ENCODE assay signal across 1 cellular context in the genomic region with DNA sequence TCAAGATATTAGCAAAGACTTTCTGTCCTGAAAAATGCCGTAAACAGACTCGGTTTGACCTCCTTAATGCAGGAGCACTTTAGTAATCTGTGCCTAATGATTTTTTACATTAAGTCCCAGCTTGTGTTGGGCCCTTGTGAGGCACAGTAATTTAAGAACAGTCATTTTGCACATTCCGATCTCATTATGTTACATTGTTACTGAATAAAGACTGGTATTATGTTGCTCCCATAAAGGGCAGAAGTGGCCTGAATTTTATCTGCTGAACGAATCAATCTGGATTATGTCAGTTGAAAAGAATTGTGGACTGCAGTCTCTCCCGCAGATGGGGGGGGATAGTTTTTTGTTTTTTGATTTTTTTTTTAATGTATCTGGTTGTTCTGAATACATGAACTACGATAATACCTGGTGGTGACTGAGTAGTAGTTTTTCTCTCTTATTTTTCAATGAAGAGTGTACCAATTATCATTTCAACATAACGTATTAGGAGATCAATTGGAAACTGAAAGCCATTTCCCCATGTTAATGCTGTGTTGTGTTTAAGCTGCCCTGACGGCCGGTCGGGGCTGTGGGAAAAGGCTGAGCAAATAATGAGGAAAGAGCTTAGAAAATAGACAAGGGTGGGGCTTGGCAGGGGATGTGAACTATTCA.
A peak's percentile ranks its signal among the peaks of the same experiment; 100 is the strongest.
TF ChIP-seq lines count a peak whose summit lies in the region.

No MANE protein-coding gene starts in this region.

TF ChIP-seq in HEK293, 187 proteins besides CTCF, POLR2A, EP300 and RAD21 (continued from another document and continues in another):
- no peak for TF ChIP-seq ZNF626 (tag by site-specific recombination; IDR thresholded peaks at IDR 0.05)
- peak; percentile 23; the same call in 1 of the 2 replicates for TF ChIP-seq ZBTB20 (tag by site-specific recombination; IDR thresholded peaks at IDR 0.05)
- TF ChIP-seq, protein P1, sequence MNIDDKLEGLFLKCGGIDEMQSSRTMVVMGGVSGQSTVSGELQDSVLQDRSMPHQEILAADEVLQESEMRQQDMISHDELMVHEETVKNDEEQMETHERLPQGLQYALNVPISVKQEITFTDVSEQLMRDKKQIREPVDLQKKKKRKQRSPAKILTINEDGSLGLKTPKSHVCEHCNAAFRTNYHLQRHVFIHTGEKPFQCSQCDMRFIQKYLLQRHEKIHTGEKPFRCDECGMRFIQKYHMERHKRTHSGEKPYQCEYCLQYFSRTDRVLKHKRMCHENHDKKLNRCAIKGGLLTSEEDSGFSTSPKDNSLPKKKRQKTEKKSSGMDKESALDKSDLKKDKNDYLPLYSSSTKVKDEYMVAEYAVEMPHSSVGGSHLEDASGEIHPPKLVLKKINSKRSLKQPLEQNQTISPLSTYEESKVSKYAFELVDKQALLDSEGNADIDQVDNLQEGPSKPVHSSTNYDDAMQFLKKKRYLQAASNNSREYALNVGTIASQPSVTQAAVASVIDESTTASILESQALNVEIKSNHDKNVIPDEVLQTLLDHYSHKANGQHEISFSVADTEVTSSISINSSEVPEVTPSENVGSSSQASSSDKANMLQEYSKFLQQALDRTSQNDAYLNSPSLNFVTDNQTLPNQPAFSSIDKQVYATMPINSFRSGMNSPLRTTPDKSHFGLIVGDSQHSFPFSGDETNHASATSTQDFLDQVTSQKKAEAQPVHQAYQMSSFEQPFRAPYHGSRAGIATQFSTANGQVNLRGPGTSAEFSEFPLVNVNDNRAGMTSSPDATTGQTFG (tag by site-specific recombination; IDR thresholded peaks at IDR 0.05; ENCODE audit: borderline replicate concordance) = no peak
- TF ChIP-seq ZNF433 (tag by site-specific recombination; IDR thresholded peaks at IDR 0.05; ENCODE audit: low read depth) = no peak
- TF ChIP-seq ZNF707 (tag by site-specific recombination; IDR thresholded peaks at IDR 0.05) = no peak
- TF ChIP-seq ZNF214 (tag by site-specific recombination; IDR thresholded peaks at IDR 0.05; ENCODE audit: borderline replicate concordance) = no peak
- TF ChIP-seq, protein P2, sequence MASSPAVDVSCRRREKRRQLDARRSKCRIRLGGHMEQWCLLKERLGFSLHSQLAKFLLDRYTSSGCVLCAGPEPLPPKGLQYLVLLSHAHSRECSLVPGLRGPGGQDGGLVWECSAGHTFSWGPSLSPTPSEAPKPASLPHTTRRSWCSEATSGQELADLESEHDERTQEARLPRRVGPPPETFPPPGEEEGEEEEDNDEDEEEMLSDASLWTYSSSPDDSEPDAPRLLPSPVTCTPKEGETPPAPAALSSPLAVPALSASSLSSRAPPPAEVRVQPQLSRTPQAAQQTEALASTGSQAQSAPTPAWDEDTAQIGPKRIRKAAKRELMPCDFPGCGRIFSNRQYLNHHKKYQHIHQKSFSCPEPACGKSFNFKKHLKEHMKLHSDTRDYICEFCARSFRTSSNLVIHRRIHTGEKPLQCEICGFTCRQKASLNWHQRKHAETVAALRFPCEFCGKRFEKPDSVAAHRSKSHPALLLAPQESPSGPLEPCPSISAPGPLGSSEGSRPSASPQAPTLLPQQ (tag by site-specific recombination; IDR thresholded peaks at IDR 0.05) = peak; percentile 79; the same call in 1 of the 2 replicates
- no peak for TF ChIP-seq ZSCAN16 (tag by site-specific recombination; IDR thresholded peaks at IDR 0.05)
- TF ChIP-seq, protein P3, sequence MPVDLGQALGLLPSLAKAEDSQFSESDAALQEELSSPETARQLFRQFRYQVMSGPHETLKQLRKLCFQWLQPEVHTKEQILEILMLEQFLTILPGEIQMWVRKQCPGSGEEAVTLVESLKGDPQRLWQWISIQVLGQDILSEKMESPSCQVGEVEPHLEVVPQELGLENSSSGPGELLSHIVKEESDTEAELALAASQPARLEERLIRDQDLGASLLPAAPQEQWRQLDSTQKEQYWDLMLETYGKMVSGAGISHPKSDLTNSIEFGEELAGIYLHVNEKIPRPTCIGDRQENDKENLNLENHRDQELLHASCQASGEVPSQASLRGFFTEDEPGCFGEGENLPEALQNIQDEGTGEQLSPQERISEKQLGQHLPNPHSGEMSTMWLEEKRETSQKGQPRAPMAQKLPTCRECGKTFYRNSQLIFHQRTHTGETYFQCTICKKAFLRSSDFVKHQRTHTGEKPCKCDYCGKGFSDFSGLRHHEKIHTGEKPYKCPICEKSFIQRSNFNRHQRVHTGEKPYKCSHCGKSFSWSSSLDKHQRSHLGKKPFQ (tag by site-specific recombination; IDR thresholded peaks at IDR 0.05) = no peak
- TF ChIP-seq, protein P4, sequence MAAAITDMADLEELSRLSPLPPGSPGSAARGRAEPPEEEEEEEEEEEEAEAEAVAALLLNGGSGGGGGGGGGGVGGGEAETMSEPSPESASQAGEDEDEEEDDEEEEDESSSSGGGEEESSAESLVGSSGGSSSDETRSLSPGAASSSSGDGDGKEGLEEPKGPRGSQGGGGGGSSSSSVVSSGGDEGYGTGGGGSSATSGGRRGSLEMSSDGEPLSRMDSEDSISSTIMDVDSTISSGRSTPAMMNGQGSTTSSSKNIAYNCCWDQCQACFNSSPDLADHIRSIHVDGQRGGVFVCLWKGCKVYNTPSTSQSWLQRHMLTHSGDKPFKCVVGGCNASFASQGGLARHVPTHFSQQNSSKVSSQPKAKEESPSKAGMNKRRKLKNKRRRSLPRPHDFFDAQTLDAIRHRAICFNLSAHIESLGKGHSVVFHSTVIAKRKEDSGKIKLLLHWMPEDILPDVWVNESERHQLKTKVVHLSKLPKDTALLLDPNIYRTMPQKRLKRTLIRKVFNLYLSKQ (tag by site-specific recombination; IDR thresholded peaks at IDR 0.05; ENCODE audit: borderline replicate concordance) = no peak
- no peak for TF ChIP-seq ZNF548 (tag by site-specific recombination; IDR thresholded peaks at IDR 0.05)
- TF ChIP-seq ZNF423 (tag by site-specific recombination; IDR thresholded peaks at IDR 0.05) = no peak
- no peak for TF ChIP-seq ZFHX2 (tag by site-specific recombination; conservative IDR thresholded peaks at IDR 0.05)
- TF ChIP-seq, protein P5, sequence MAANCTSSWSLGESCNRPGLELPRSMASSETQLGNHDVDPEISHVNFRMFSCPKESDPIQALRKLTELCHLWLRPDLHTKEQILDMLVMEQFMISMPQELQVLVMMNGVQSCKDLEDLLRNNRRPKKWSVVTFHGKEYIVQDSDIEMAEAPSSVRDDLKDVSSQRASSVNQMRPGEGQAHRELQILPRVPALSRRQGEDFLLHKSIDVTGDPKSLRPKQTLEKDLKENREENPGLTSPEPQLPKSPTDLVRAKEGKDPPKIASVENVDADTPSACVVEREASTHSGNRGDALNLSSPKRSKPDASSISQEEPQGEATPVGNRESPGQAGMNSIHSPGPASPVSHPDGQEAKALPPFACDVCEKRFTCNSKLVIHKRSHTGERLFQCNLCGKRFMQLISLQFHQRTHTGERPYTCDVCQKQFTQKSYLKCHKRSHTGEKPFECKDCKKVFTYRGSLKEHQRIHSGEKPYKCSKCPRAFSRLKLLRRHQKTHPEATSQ (tag by site-specific recombination; IDR thresholded peaks at IDR 0.05) = no peak
- TF ChIP-seq ZNF274 (IDR thresholded peaks at IDR 0.05; ENCODE audit: low read length) = no peak
- TF ChIP-seq ZNF274 (tag by site-specific recombination; IDR thresholded peaks at IDR 0.05; ENCODE audit: borderline replicate concordance) = no peak
- no peak for TF ChIP-seq ZNF571 (tag by site-specific recombination; IDR thresholded peaks at IDR 0.05)
- TF ChIP-seq KLF10 (tag by site-specific recombination; IDR thresholded peaks at IDR 0.05) = peak; percentile 36; the same call in 1 of the 2 replicates
- no peak for TF ChIP-seq ZNF202 (tag by site-specific recombination; IDR thresholded peaks at IDR 0.05; ENCODE audit: borderline replicate concordance)
- peak; percentile 19; the same call in 1 of the 2 replicates for TF ChIP-seq KLF16 (tag by site-specific recombination; IDR thresholded peaks at IDR 0.05)
- TF ChIP-seq ZNF670 (tag by site-specific recombination; IDR thresholded peaks at IDR 0.05; ENCODE audit: low read depth) = no peak
- peak; percentile 92 for TF ChIP-seq ZNF24 (tag by site-specific recombination; IDR thresholded peaks at IDR 0.05)
- TF ChIP-seq ZFP37 (tag by site-specific recombination; IDR thresholded peaks at IDR 0.05) = peak; percentile 95
- TF ChIP-seq ZNF530 (tag by site-specific recombination; IDR thresholded peaks at IDR 0.05; ENCODE audit: low read depth) = no peak
- no peak for TF ChIP-seq ZNF146 (tag by site-specific recombination; IDR thresholded peaks at IDR 0.05)
- TF ChIP-seq ZNF529 (tag by site-specific recombination; IDR thresholded peaks at IDR 0.05; ENCODE audit: insufficient replicate concordance) = no peak
- no peak for TF ChIP-seq ZNF23 (tag by site-specific recombination; IDR thresholded peaks at IDR 0.05; ENCODE audit: borderline replicate concordance)
- TF ChIP-seq, protein P6, sequence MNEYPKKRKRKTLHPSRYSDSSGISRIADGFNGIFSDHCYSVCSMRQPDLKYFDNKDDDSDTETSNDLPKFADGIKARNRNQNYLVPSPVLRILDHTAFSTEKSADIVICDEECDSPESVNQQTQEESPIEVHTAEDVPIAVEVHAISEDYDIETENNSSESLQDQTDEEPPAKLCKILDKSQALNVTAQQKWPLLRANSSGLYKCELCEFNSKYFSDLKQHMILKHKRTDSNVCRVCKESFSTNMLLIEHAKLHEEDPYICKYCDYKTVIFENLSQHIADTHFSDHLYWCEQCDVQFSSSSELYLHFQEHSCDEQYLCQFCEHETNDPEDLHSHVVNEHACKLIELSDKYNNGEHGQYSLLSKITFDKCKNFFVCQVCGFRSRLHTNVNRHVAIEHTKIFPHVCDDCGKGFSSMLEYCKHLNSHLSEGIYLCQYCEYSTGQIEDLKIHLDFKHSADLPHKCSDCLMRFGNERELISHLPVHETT (tag by site-specific recombination; IDR thresholded peaks at IDR 0.05) = peak; percentile 65; the same call in 1 of the 2 replicates
- no peak for TF ChIP-seq ZNF664 (tag by site-specific recombination; IDR thresholded peaks at IDR 0.05)
- TF ChIP-seq, protein P7, sequence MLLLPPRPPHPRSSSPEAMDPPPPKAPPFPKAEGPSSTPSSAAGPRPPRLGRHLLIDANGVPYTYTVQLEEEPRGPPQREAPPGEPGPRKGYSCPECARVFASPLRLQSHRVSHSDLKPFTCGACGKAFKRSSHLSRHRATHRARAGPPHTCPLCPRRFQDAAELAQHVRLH (tag by site-specific recombination; IDR thresholded peaks at IDR 0.05) = no peak
- peak; percentile 92 for TF ChIP-seq ZNF629 (tag by site-specific recombination; IDR thresholded peaks at IDR 0.05)
- no peak for TF ChIP-seq ZNF610 (tag by site-specific recombination; IDR thresholded peaks at IDR 0.05; ENCODE audit: borderline replicate concordance)
- no peak for TF ChIP-seq ZNF701 (tag by site-specific recombination; IDR thresholded peaks at IDR 0.05)
- peak; percentile 79 for TF ChIP-seq ZNF335 (tag by site-specific recombination; conservative IDR thresholded peaks at IDR 0.05)
- TF ChIP-seq ZNF112 (tag by site-specific recombination; IDR thresholded peaks at IDR 0.05) = no peak
- TF ChIP-seq ZNF10 (tag by site-specific recombination; IDR thresholded peaks at IDR 0.05) = peak; percentile 57; the same call in 1 of the 2 replicates
- TF ChIP-seq ZNF239 (tag by site-specific recombination; IDR thresholded peaks at IDR 0.05) = no peak
- TF ChIP-seq, protein P8, sequence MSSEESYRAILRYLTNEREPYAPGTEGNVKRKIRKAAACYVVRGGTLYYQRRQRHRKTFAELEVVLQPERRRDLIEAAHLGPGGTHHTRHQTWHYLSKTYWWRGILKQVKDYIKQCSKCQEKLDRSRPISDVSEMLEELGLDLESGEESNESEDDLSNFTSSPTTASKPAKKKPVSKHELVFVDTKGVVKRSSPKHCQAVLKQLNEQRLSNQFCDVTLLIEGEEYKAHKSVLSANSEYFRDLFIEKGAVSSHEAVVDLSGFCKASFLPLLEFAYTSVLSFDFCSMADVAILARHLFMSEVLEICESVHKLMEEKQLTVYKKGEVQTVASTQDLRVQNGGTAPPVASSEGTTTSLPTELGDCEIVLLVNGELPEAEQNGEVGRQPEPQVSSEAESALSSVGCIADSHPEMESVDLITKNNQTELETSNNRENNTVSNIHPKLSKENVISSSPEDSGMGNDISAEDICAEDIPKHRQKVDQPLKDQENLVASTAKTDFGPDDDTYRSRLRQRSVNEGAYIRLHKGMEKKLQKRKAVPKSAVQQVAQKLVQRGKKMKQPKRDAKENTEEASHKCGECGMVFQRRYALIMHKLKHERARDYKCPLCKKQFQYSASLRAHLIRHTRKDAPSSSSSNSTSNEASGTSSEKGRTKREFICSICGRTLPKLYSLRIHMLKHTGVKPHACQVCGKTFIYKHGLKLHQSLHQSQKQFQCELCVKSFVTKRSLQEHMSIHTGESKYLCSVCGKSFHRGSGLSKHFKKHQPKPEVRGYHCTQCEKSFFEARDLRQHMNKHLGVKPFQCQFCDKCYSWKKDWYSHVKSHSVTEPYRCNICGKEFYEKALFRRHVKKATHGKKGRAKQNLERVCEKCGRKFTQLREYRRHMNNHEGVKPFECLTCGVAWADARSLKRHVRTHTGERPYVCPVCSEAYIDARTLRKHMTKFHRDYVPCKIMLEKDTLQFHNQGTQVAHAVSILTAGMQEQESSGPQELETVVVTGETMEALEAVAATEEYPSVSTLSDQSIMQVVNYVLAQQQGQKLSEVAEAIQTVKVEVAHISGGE (tag by site-specific recombination; conservative IDR thresholded peaks at IDR 0.05; ENCODE audit: low read depth) = no peak
- TF ChIP-seq, protein P9, sequence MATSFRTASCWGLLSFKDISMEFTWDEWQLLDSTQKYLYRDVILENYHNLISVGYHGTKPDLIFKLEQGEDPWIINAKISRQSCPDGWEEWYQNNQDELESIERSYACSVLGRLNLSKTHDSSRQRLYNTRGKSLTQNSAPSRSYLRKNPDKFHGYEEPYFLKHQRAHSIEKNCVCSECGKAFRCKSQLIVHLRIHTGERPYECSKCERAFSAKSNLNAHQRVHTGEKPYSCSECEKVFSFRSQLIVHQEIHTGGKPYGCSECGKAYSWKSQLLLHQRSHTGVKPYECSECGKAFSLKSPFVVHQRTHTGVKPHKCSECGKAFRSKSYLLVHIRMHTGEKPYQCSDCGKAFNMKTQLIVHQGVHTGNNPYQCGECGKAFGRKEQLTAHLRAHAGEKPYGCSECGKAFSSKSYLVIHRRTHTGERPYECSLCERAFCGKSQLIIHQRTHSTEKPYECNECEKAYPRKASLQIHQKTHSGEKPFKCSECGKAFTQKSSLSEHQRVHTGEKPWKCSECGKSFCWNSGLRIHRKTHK (tag by site-specific recombination; IDR thresholded peaks at IDR 0.05) = no peak
- TF ChIP-seq WT1 (tag by site-specific recombination; IDR thresholded peaks at IDR 0.05) = no peak; the same call in 1 of the 2 replicates
- TF ChIP-seq ZNF391 (tag by site-specific recombination; IDR thresholded peaks at IDR 0.05; ENCODE audit: borderline replicate concordance, low read depth) = peak; percentile 82
- TF ChIP-seq ZNF114 (tag by site-specific recombination; IDR thresholded peaks at IDR 0.05) = no peak
- no peak for TF ChIP-seq ZNF140 (tag by site-specific recombination; IDR thresholded peaks at IDR 0.05)
- TF ChIP-seq GLIS2 (tag by site-specific recombination; IDR thresholded peaks at IDR 0.05) = no peak
- 0 out of 2 replicates have a peak, but pooled peaks have one; percentile 32 for TF ChIP-seq ZSCAN30 (tag by site-specific recombination; IDR thresholded peaks at IDR 0.05)
- peak; percentile 81 for TF ChIP-seq FEZF1 (tag by site-specific recombination; IDR thresholded peaks at IDR 0.05)
- TF ChIP-seq TCF7L2 (IDR thresholded peaks at IDR 0.05; ENCODE audit: borderline replicate concordance, low read depth, low read length) = no peak; the same call in 1 of the 2 replicates
- TF ChIP-seq ZNF768 (tag by site-specific recombination; IDR thresholded peaks at IDR 0.05) = no peak
- TF ChIP-seq ZNF350 (tag by site-specific recombination; IDR thresholded peaks at IDR 0.05) = no peak
- TF ChIP-seq ZNF473 (tag by site-specific recombination; IDR thresholded peaks at IDR 0.05) = no peak
- TF ChIP-seq ZSCAN23 (tag by site-specific recombination; IDR thresholded peaks at IDR 0.05) = peak; percentile 31; the same call in 1 of the 2 replicates
- no peak for TF ChIP-seq ZNF624 (tag by site-specific recombination; IDR thresholded peaks at IDR 0.05)
- TF ChIP-seq ZBTB7A (tag by site-specific recombination; IDR thresholded peaks at IDR 0.05; ENCODE audit: low read depth) = no peak
